Comparison of ENCODE assay signal across 11 cellular contexts in genomic region chr20:41664584-41664983, GRCh38. TPM values are rescaled to one million over a fixed set of nuclear protein-coding genes. Genes with fewer than 3 reads are reported as not detected.
DNase-seq lines count a peak whose midpoint lies in the region; ATAC-seq, FAIRE-seq and TF ChIP-seq lines count a peak whose summit lies in the region.
"Had no signal": no experiment of that assay in that cellular context is flagged by ENCODE, and none has a peak within 500 bp of the region (broad histone marks: within the 10 kb centered on the region; RNA-seq: fewer than 3 reads in every experiment).

No MANE protein-coding gene starts in this region.

- peaks cover 7% of the 10 kb centered on the region for H3K4me1 ChIP-seq in BE2C
- H3K4me1 ChIP-seq in endodermal cell (ENCODE audit: control insufficient read depth, insufficient read depth, low read length) = no peaks in the 10 kb centered on the region

- no peak for TF ChIP-seq POLR2A in H54 (IDR thresholded peaks at IDR 0.05; ENCODE audit: low read depth, low read length)

- FAIRE-seq in H54 (lab: Jason Lieb, UNC) = peak; percentile 76

- H3K9me3 Mint-ChIP-seq in endodermal cell = no peaks in the 10 kb centered on the region

- no peaks in the 10 kb centered on the region for H3K27me3 ChIP-seq in BE2C
- H3K27me3 ChIP-seq in endodermal cell (ENCODE audit: control insufficient read depth, insufficient read depth, low read length, poor library complexity, severe bottlenecking) = peaks cover 5% of the 10 kb centered on the region

- H3K36me3 Mint-ChIP-seq in endodermal cell (ENCODE audit: low read depth) = no peaks in the 10 kb centered on the region

- ATAC-seq in HG03457 (IDR thresholded peaks at IDR 0.05; ENCODE audit: unreplicated experiment) = no peak
- ATAC-seq in HG03135 (IDR thresholded peaks at IDR 0.05; ENCODE audit: unreplicated experiment) = no peak
- ATAC-seq: naive thymus-derived CD8-positive, alpha-beta T cell had no signal

- H3K9me3 ChIP-seq in BE2C = no peaks in the 10 kb centered on the region
- no peaks in the 10 kb centered on the region for H3K9me3 ChIP-seq in endodermal cell (ENCODE audit: control insufficient read depth, low read length)

- no peak overlapping the region for H3K27ac ChIP-seq in endodermal cell (ENCODE audit: low read depth, low read length)

- DNase-seq in BE2C (peak; percentile 21), H54 (ENCODE audit: insufficient read length, low spot score) (peak; percentile 22), NCI-H2227 treated with DMSO at 0.1 percent for 48 hours (lab: John Stamatoyannopoulos, UW) (peak; percentile 19), endodermal cell (no peak), NCI-H2107 (lab: John Stamatoyannopoulos, UW) (no peak), NCI-H187 treated with DMSO at 0.1 percent for 48 hours (lab: John Stamatoyannopoulos, UW) (no peak)
- DNase-seq: Calu3, NCI-H345 had no signal

- no peak overlapping the region for H3K27ac Mint-ChIP-seq in endodermal cell
- H3K27ac Mint-ChIP-seq: naive thymus-derived CD8-positive, alpha-beta T cell had no signal

- no peak overlapping the region for H3K9ac ChIP-seq in endodermal cell (ENCODE audit: extremely low read depth, low read length, poor library complexity, severe bottlenecking)

- TF ChIP-seq CTCF in BE2C (IDR thresholded peaks at IDR 0.05; ENCODE audit: low read depth, low read length) (no peak), endodermal cell (conservative IDR thresholded peaks at IDR 0.05) (no peak)

- peak overlapping the region; percentile 31 for H3K4me3 Mint-ChIP-seq in endodermal cell
- H3K4me3 Mint-ChIP-seq: naive thymus-derived CD8-positive, alpha-beta T cell had no signal

- peaks cover 11% of the 10 kb centered on the region for H3K27me3 Mint-ChIP-seq in endodermal cell (ENCODE audit: insufficient read depth)

- H3K36me3 ChIP-seq in BE2C = no peaks in the 10 kb centered on the region
- no peaks in the 10 kb centered on the region for H3K36me3 ChIP-seq in endodermal cell (ENCODE audit: control insufficient read depth, insufficient read depth, low read length)

- WGBS in endodermal cell (ENCODE audit: insufficient coverage in 1 of 2, insufficient read length in 1 of 2), 2 experiments = 77 to 83% methylated on average over 1 to 5 of the region's 5 CpGs

- peaks cover under 1% of the 10 kb centered on the region for H3K4me1 Mint-ChIP-seq in endodermal cell

- H3K4me3 ChIP-seq in BE2C (ENCODE audit: low read depth, low read length) = peak overlapping the region; percentile 62
- no peak overlapping the region for H3K4me3 ChIP-seq in endodermal cell (ENCODE audit: low read length)

RNA-seq across cellular contexts. Expression of gene CHD6, which starts 46.4 kb away (rescaled TPM):
- 15.8 TPM for polyA plus RNA-seq in BE2C (2012; ENCODE audit: insufficient read depth, insufficient read length, low read depth)
- 100 to 1,000 TPM in 1 of 2 donors, 10 to 100 TPM in 1; 82.5 to 107 TPM for total RNA-seq in endodermal cell
- 36.4 TPM for polyA plus RNA-seq in endodermal cell (2013, experiment 1 of 2)
- polyA plus RNA-seq in endodermal cell (2013, experiment 2 of 2) = 32.1 TPM

Comparison
In these comparisons a context has a peak if more than half of its experiments do, and no peak if none do; other contexts are left out.
1. DNase-seq: peak in BE2C (single experiment), H54 (single experiment) and NCI-H2227 treated with DMSO at 0.1 percent for 48 hours (single experiment); none in endodermal cell (single experiment), NCI-H2107 (single experiment) and NCI-H187 treated with DMSO at 0.1 percent for 48 hours (single experiment).